ENCODE assay signal across 8 cellular contexts in the genomic region with DNA sequence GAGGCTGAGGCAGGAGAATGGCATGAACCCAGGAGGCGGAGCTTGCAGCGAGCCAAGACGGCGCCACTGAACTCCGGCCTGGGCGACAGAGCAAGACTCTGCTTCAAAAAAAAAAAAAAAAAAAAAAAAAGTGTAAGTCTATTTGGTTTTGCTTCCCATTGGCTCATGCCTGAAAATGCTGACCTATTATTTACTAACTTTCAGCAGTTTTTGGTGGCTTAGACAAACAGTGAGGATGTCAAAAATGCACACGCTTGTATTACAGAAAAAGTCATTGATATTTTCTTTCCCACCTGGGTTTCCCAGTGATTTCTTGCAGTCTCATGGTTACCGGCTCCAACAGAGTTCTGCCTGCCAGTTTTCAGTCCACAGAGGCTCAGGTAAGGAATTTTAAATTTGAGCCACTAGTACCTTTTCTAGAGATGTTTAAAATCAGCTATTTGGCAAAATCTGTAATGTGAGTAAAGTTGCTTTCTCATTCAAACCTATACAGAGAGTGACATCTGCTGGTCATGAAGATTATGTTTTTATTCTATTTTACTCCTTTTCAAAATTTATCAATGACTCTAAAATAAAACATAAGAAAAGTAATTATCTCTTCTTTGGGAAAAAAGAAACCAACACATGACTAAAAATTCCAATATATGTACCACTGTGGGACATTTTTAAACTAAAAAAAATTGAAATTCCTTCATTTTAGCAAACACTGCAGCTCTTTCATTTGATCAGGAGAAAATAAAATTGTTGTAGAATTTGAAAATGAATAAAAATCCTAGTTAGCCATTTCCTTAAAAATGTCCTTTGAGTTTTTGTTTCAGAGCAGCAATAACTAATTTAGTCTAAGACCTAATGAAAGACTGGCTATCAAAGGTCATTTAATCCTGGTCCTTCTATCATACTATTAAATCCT. TPM values are rescaled to one million over a fixed set of nuclear protein-coding genes. Genes with fewer than 3 reads are reported as not detected.
DNase-seq lines count a peak whose midpoint lies in the region; ATAC-seq, FAIRE-seq and TF ChIP-seq lines count a peak whose summit lies in the region.

No MANE protein-coding gene starts in this region.

- H3K36me3 Mint-ChIP-seq in natural killer cell (peaks cover 12% of the 10 kb centered on the region), T-helper 17 cell (ENCODE audit: low read depth) (peaks cover 3% of the 10 kb centered on the region)
- H3K36me3 Mint-ChIP-seq in natural killer cell treated with Interleukin-12 subunit alpha and Interleukin-12 subunit beta and Interleukin-15 and Interleukin-18, amount 100 ng/mL, for 72 hours: peaks cover 12% of the 10 kb centered on the region

- no peaks in the 10 kb centered on the region for H3K9me3 ChIP-seq in T-helper 17 cell (ENCODE audit: control insufficient read depth, low read length, poor library complexity, severe bottlenecking)

- H3K27ac Mint-ChIP-seq in natural killer cell (no peak overlapping the region), T-helper 17 cell (no peak overlapping the region)
- no peak overlapping the region for H3K27ac Mint-ChIP-seq in natural killer cell treated with Interleukin-12 subunit alpha and Interleukin-12 subunit beta and Interleukin-15 and Interleukin-18, amount 100 ng/mL, for 72 hours

- intact Hi-C loops in natural killer cell (cut with micrococcal nuclease): loop anchor here (1.0 kb wide), 2 partner anchors 192 to 370 kb away; no protein-coding TSS in a partner anchor

- no peak for ATAC-seq in natural killer cell
- ATAC-seq in natural killer cell treated with Interleukin-12 subunit alpha and Interleukin-12 subunit beta and Interleukin-15 and Interleukin-18, amount 100 ng/mL, for 72 hours: no peak
- ATAC-seq in HG03097 (IDR thresholded peaks at IDR 0.05; ENCODE audit: low FRiP score, unreplicated experiment): no peak
- no peak for ATAC-seq in GM18868 (IDR thresholded peaks at IDR 0.05; ENCODE audit: unreplicated experiment)
- ATAC-seq in T-helper 17 cell: no peak

- CTCF ChIA-PET in RWPE1 (lab: Yijun Ruan, JAX): interaction anchor here (0.6 to 1.9 kb wide), 33 partner anchors 9 to 1988 kb away, joined by 3 to 15 read pairs (median 4); partner anchors contain the start of genes C1QTNF2 and FAM200C

- H3K27ac ChIP-seq in RWPE1: no peak overlapping the region

- H3K27me3 Mint-ChIP-seq in natural killer cell (ENCODE audit: low read depth in 2 of 2) (no peaks in the 10 kb centered on the region), T-helper 17 cell (no peaks in the 10 kb centered on the region)
- H3K27me3 Mint-ChIP-seq in natural killer cell treated with Interleukin-12 subunit alpha and Interleukin-12 subunit beta and Interleukin-15 and Interleukin-18, amount 100 ng/mL, for 72 hours: no peaks in the 10 kb centered on the region

- no peak for DNase-seq in natural killer cell
- DNase-seq in natural killer cell treated with Interleukin-12 subunit alpha and Interleukin-12 subunit beta and Interleukin-15 and Interleukin-18, amount 100 ng/mL, for 72 hours (ENCODE audit: low spot score): no peak
- no peak for DNase-seq in RWPE1 (ENCODE audit: low spot score)
- peak in 1 of 2 donors; percentile 18 for DNase-seq in frontal cortex (ENCODE audit: low spot score in 2 of 2)
- no peak for DNase-seq in activated CD4-positive, alpha-beta T cell treated with anti-CD3 and anti-CD28 coated beads for 4 hours
- no peak for DNase-seq in T-helper 17 cell

- peak; percentile 50 for TF ChIP-seq CTCF in natural killer cell (IDR thresholded peaks at IDR 0.05)
- TF ChIP-seq CTCF in RWPE1 (conservative IDR thresholded peaks at IDR 0.05; ENCODE audit: low read depth): peak; percentile 75

- H3K4me3 Mint-ChIP-seq in natural killer cell (no peak overlapping the region), T-helper 17 cell (no peak overlapping the region)
- H3K4me3 Mint-ChIP-seq in natural killer cell treated with Interleukin-12 subunit alpha and Interleukin-12 subunit beta and Interleukin-15 and Interleukin-18, amount 100 ng/mL, for 72 hours: no peak overlapping the region

- FAIRE-seq in frontal cortex (lab: Jason Lieb, UNC): peak; percentile 90

- POLR2A ChIA-PET in RWPE1 (lab: Yijun Ruan, JAX; ENCODE audit: low non-redundant PET): no interaction called here

- H3K9me3 Mint-ChIP-seq in natural killer cell: peaks cover 0 to 2% of the 10 kb centered on the region in 2 donors
- peaks cover 13% of the 10 kb centered on the region for H3K9me3 Mint-ChIP-seq in natural killer cell treated with Interleukin-12 subunit alpha and Interleukin-12 subunit beta and Interleukin-15 and Interleukin-18, amount 100 ng/mL, for 72 hours

- H3K4me1 Mint-ChIP-seq in natural killer cell: no peaks in the 10 kb centered on the region
- no peaks in the 10 kb centered on the region for H3K4me1 Mint-ChIP-seq in natural killer cell treated with Interleukin-12 subunit alpha and Interleukin-12 subunit beta and Interleukin-15 and Interleukin-18, amount 100 ng/mL, for 72 hours (ENCODE audit: low read depth in 2 of 2)
- no peaks in the 10 kb centered on the region for H3K4me1 Mint-ChIP-seq in T-helper 17 cell

RNA-seq across cellular contexts. Expression of gene FAM200C, which starts 8.8 kb away (rescaled TPM):
- total RNA-seq in natural killer cell (under 1 TPM; 0.28 to 0.57 (median 0.33) TPM), frontal cortex (33.8 TPM), T-helper 17 cell (not detected)
- total RNA-seq in natural killer cell treated with Interleukin-12 subunit alpha and Interleukin-12 subunit beta and Interleukin-15 and Interleukin-18, amount 100 ng/mL, for 72 hours: under 1 TPM; 0.78 to 1.00 TPM

RNA-seq across cellular contexts. Expression of gene C1QTNF2, which starts 20.6 kb away (rescaled TPM):
- total RNA-seq in natural killer cell: not detected
- not detected for total RNA-seq in natural killer cell treated with Interleukin-12 subunit alpha and Interleukin-12 subunit beta and Interleukin-15 and Interleukin-18, amount 100 ng/mL, for 72 hours
- 2.0 TPM for total RNA-seq in frontal cortex
- not detected for total RNA-seq in T-helper 17 cell

RNA-seq across cellular contexts. Expression of gene SLU7, which starts 27.8 kb away (rescaled TPM):
- total RNA-seq in natural killer cell (100 to 1,000 TPM; 114 to 143 (median 118) TPM), frontal cortex (56.3 TPM), T-helper 17 cell (10 to 100 TPM; 79.2 to 93.4 TPM)
- total RNA-seq in natural killer cell treated with Interleukin-12 subunit alpha and Interleukin-12 subunit beta and Interleukin-15 and Interleukin-18, amount 100 ng/mL, for 72 hours: 10 to 100 TPM; 50.7 to 62.0 TPM

RNA-seq across cellular contexts. Expression of gene PTTG1, which starts 30.6 kb away (rescaled TPM):
- total RNA-seq in natural killer cell (10 to 100 TPM; 11.7 to 14.8 (median 12.1) TPM), frontal cortex (12.6 TPM), T-helper 17 cell (10 to 100 TPM; 13.9 to 16.0 TPM)
- total RNA-seq in natural killer cell treated with Interleukin-12 subunit alpha and Interleukin-12 subunit beta and Interleukin-15 and Interleukin-18, amount 100 ng/mL, for 72 hours: 100 to 1,000 TPM; 139 to 241 TPM

Comparison
In these comparisons a context has a peak if more than half of its experiments do, and no peak if none do; other contexts are left out.
1. RNA of gene FAM200C, which starts 8.8 kb away (total RNA-seq): 33.8 TPM in frontal cortex (single experiment); 0.78 to 1.00 TPM in natural killer cell treated with Interleukin-12 subunit alpha and Interleukin-12 subunit beta and Interleukin-15 and Interleukin-18, amount 100 ng/mL, for 72 hours, 0.28 to 0.57 TPM in natural killer cell and not detected in T-helper 17 cell; every median in the first group is over 10 times any median in the second.